18 cellular contexts compared by ENCODE assay signal in the genomic region with DNA sequence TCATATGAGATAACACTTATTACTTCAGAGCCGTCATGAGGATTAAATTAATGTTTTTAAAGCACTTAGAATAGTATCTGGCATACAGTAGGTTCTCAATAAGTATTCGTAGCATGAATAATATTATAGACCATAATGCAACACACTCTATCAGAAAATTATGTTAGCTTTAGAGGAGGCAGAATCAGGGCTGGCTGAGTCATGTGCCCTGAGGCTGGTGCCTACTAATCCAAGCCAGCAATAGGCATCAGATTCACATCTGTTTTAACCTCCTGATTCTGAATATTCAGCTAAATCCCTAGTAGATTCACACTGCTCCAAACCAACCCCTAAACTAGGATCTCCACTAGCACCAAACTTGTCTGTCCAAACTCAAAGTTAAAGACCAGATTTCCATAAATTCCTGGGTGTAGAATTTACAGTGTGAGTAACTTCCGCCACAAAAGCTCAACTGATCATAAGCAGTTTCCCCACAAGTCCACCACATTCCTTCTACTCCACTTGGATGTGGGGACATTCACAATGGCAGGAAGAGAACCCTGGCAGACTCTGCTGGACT.
DNase-seq lines count a peak whose midpoint lies in the region; ATAC-seq, FAIRE-seq and TF ChIP-seq lines count a peak whose summit lies in the region.
"Had no signal": no experiment of that assay in that cellular context is flagged by ENCODE, and none has a peak within 500 bp of the region (broad histone marks: within the 10 kb centered on the region; RNA-seq: fewer than 3 reads in every experiment).

No MANE protein-coding gene starts in this region.

- no peak for FAIRE-seq in HTR-8/SVneo (lab: Jason Lieb, UNC)
- FAIRE-seq: GM19239 had no signal

- H3F3A ChIP-seq in smooth muscle cell (ENCODE audit: low read depth) = peaks cover 5% of the 10 kb centered on the region

- WGBS in smooth muscle cell (ENCODE audit: low lambda C conversion rate) = 50% methylated on average over 3 of the region's 3 CpGs

- peaks cover 34% of the 10 kb centered on the region for H3K4me1 Mint-ChIP-seq in HFFc6 (ENCODE audit: low read depth)

- H3K27ac ChIP-seq in SK-N-MC = peak overlapping the region; percentile 99
- peak overlapping the region; percentile 38 for H3K27ac ChIP-seq in smooth muscle cell (ENCODE audit: low read depth)
- H3K27ac ChIP-seq: heart left ventricle, SJSA1, upper lobe of left lung had no signal

- peak overlapping the region; percentile 57 for H3K9ac ChIP-seq in SK-N-MC (ENCODE audit: insufficient read length)
- H3K9ac ChIP-seq in smooth muscle cell (ENCODE audit: low read depth) = no peak overlapping the region

- H3K36me3 ChIP-seq in SK-N-MC (ENCODE audit: insufficient read depth, low read length) = peaks cover 6% of the 10 kb centered on the region; the same call in 1 of the 2 replicates
- no peaks in the 10 kb centered on the region for H3K36me3 ChIP-seq in smooth muscle cell (ENCODE audit: low read depth)
- H3K36me3 ChIP-seq: heart left ventricle, SJSA1, upper lobe of left lung had no signal

- no peak overlapping the region; the same call in 1 of the 2 replicates for H3K27ac Mint-ChIP-seq in HFFc6

- H3K4me2 ChIP-seq in smooth muscle cell = peak overlapping the region; percentile 61

- peaks cover 9% of the 10 kb centered on the region for H3K36me3 Mint-ChIP-seq in HFFc6 (ENCODE audit: low read depth)

- H3K4me1 ChIP-seq in smooth muscle cell (ENCODE audit: low read depth) = peaks cover 2% of the 10 kb centered on the region
- H3K4me1 ChIP-seq: upper lobe of left lung had no signal

- H3K27me3 Mint-ChIP-seq in HFFc6 (ENCODE audit: insufficient read depth) = peaks cover 8% of the 10 kb centered on the region

- peaks cover 20% of the 10 kb centered on the region for H3K9me3 Mint-ChIP-seq in HFFc6

- H3K4me3 Mint-ChIP-seq in HFFc6 = no peak overlapping the region

- no peaks in the 10 kb centered on the region for H3K79me2 ChIP-seq in smooth muscle cell (ENCODE audit: low read depth)

- H4K20me1 ChIP-seq in smooth muscle cell (ENCODE audit: low read depth) = no peaks in the 10 kb centered on the region

- ATAC-seq in esophagus mucosa (peak; percentile 53), HG02623 (IDR thresholded peaks at IDR 0.05; ENCODE audit: unreplicated experiment) (no peak)
- no peak for ATAC-seq in activated CD4-positive, CD25-positive, alpha-beta regulatory T cell treated with anti-CD3 and anti-CD28 coated beads, Interleukin-2, amount 50 U/mL, for 24 hours
- ATAC-seq: heart left ventricle, mucosa of descending colon had no signal

- DNase-seq in HFFc6 (peak; percentile 51), SK-N-MC (ENCODE audit: low read depth, low spot score) (peak; percentile 91), smooth muscle cell (lab: John Stamatoyannopoulos, UW; ENCODE audit: unreplicated experiment) (no peak), HTR-8/SVneo (ENCODE audit: insufficient read length, low spot score) (no peak)
- DNase-seq: activated CD4-positive, alpha-beta T cell treated with anti-CD3 and anti-CD28 coated beads, Interleukin-2, amount 50 U/mL, for 4 hours; activated effector memory CD4-positive, alpha-beta T cell treated with anti-CD3 and anti-CD28 coated beads, Interleukin-2, amount 50 U/mL, for 16 hours; caudate nucleus; GF-D8; heart left ventricle; mucosa of descending colon; NCI-H1694 treated with DMSO at 0.1 percent for 48 hours; NCI-H774; upper lobe of left lung had no signal

- no peak for TF ChIP-seq CTCF in HFFc6 (IDR thresholded peaks at IDR 0.05)
- TF ChIP-seq CTCF in smooth muscle cell (IDR thresholded peaks at IDR 0.05; ENCODE audit: borderline replicate concordance, insufficient read depth, poor library complexity, severe bottlenecking) = no peak

- H3K27me3 ChIP-seq in smooth muscle cell (ENCODE audit: low read depth) = no peaks in the 10 kb centered on the region
- H3K27me3 ChIP-seq: SJSA1, upper lobe of left lung had no signal

- H3K9me3 ChIP-seq in SK-N-MC (ENCODE audit: low read depth, low read length) (peaks cover 13% of the 10 kb centered on the region; the same call in 1 of the 2 replicates), smooth muscle cell (replicated peaks; ENCODE audit: low read depth) (peaks cover 7% of the 10 kb centered on the region)

- H2AFZ ChIP-seq in smooth muscle cell (ENCODE audit: low read depth) = no peak overlapping the region

- H3K4me3 ChIP-seq in SK-N-MC = peak overlapping the region; percentile 23; the same call in 1 of the 2 replicates
- H3K4me3 ChIP-seq in smooth muscle cell = no peak overlapping the region
- H3K4me3 ChIP-seq: heart left ventricle, mucosa of descending colon, SJSA1, upper lobe of left lung had no signal

Comparison
In these comparisons a context has a peak if more than half of its experiments do, and no peak if none do; other contexts are left out.
1. DNase-seq: peak in HFFc6 (single experiment) and SK-N-MC (single experiment); none in smooth muscle cell (single experiment) and HTR-8/SVneo (single experiment).